Comparison of ENCODE assay signal across 8 cellular contexts in genomic region chr2:102166189-102166845, GRCh38. TPM values are rescaled to one million over a fixed set of nuclear protein-coding genes. Genes with fewer than 3 reads are reported as not detected.
DNase-seq lines count a peak whose midpoint lies in the region; ATAC-seq, FAIRE-seq and TF ChIP-seq lines count a peak whose summit lies in the region.

No MANE protein-coding gene starts in this region.

- H4K20me1 ChIP-seq in K562 (replicated peaks; ENCODE audit: control insufficient read depth, insufficient read depth, low read length): no peaks in the 10 kb centered on the region

- no peaks in the 10 kb centered on the region for H3K9me3 Mint-ChIP-seq in activated T-cell treated with anti-CD3 and anti-CD28 coated beads, Interleukin-2, amount 50 U/mL, for 24 hours
- no peaks in the 10 kb centered on the region for H3K9me3 Mint-ChIP-seq in activated CD8-positive, alpha-beta memory T cell treated with anti-CD3 and anti-CD28 coated beads, Interleukin-2, amount 10 ng/mL, durations not matched to agents 7 days and 5 days (ENCODE audit: low read depth)

- H3K9me1 ChIP-seq in K562 (ENCODE audit: control insufficient read depth, insufficient read depth, low read length): no peaks in the 10 kb centered on the region

- H3K27me3 Mint-ChIP-seq in activated T-cell treated with anti-CD3 and anti-CD28 coated beads, Interleukin-2, amount 50 U/mL, for 24 hours: no peaks in the 10 kb centered on the region
- H3K27me3 Mint-ChIP-seq in activated CD8-positive, alpha-beta memory T cell treated with anti-CD3 and anti-CD28 coated beads, Interleukin-2, amount 10 ng/mL, durations not matched to agents 7 days and 5 days: peaks cover 2% of the 10 kb centered on the region

- no peaks in the 10 kb centered on the region for H3K9me3 ChIP-seq in K562 (replicated peaks; ENCODE audit: control insufficient read depth, insufficient read depth, low read depth, low read length)
- no peaks in the 10 kb centered on the region for H3K9me3 ChIP-seq in kidney (ENCODE audit: control insufficient read depth in 1 of 2, low read length in 2 of 2)

- no peak for TF ChIP-seq EP300 in K562 (IDR thresholded peaks at IDR 0.05; ENCODE audit: low read length)

- H2AFZ ChIP-seq in K562 (ENCODE audit: low read depth, low read length): no peak overlapping the region

- H3K27ac ChIP-seq in K562 (ENCODE audit: extremely low read depth, low read depth, low read length): no peak overlapping the region
- H3K27ac ChIP-seq in kidney (ENCODE audit: low read depth in 2 of 2, low read length in 2 of 2): no peak overlapping the region
- H3K27ac ChIP-seq in urinary bladder (ENCODE audit: low read depth): peak overlapping the region; percentile 23

- H3K9ac ChIP-seq in K562 (ENCODE audit: insufficient read depth in 1 of 2, low read depth in 2 of 2, low read length in 2 of 2) (no peak overlapping the region), kidney (ENCODE audit: low read length in 2 of 2) (no peak overlapping the region)

- peaks cover 17% of the 10 kb centered on the region for H3K4me1 Mint-ChIP-seq in activated T-cell treated with anti-CD3 and anti-CD28 coated beads, Interleukin-2, amount 50 U/mL, for 24 hours (ENCODE audit: low read depth)
- H3K4me1 Mint-ChIP-seq in activated CD8-positive, alpha-beta memory T cell treated with anti-CD3 and anti-CD28 coated beads, Interleukin-2, amount 10 ng/mL, durations not matched to agents 7 days and 5 days: peaks cover 5% of the 10 kb centered on the region

- H3K4me2 ChIP-seq in K562 (ENCODE audit: insufficient read depth, low read length): no peak overlapping the region

- CTCF ChIA-PET in K562 (lab: Yijun Ruan, JAX; ENCODE audit: low intra/inter-chr PET ratio): interaction anchor here (0.7 to 2.6 kb wide), 3 partner anchors 146 to 282 kb away, joined by 3 to 20 read pairs (median 8); no protein-coding TSS in a partner anchor
- CTCF ChIA-PET in activated CD8-positive, alpha-beta memory T cell treated with anti-CD3 and anti-CD28 coated beads, Interleukin-2, amount 10 ng/mL, durations not matched to agents 7 days and 5 days (lab: Charles Lee): interaction anchor here (0.6 to 1.5 kb wide), 3 partner anchors 11 to 146 kb away, joined by 3 to 4 read pairs (median 3); no protein-coding TSS in a partner anchor

- intact Hi-C loops in K562 (cut with micrococcal nuclease) (loop anchor here (1.0 to 5.0 kb wide), 3 partner anchors 76 to 146 kb away; no protein-coding TSS in a partner anchor), kidney (cut with DNase I) (no loop called here)

- ATAC-seq in K562 (peak; percentile 91), HG02588 (IDR thresholded peaks at IDR 0.05; ENCODE audit: unreplicated experiment) (no peak)
- ATAC-seq in activated CD8-positive, alpha-beta memory T cell treated with anti-CD3 and anti-CD28 coated beads, Interleukin-2, amount 10 ng/mL, durations not matched to agents 7 days and 5 days: no peak

- TF ChIP-seq RAD21 in K562 (CRISPR knock-in tag; conservative IDR thresholded peaks at IDR 0.05 in 1 of 2, IDR thresholded peaks at IDR 0.05 in 1 of 2): peak; percentile 88 to 89

- peaks cover 48% of the 10 kb centered on the region for H3K36me3 Mint-ChIP-seq in activated T-cell treated with anti-CD3 and anti-CD28 coated beads, Interleukin-2, amount 50 U/mL, for 24 hours (ENCODE audit: low read depth)
- peaks cover 4% of the 10 kb centered on the region for H3K36me3 Mint-ChIP-seq in activated CD8-positive, alpha-beta memory T cell treated with anti-CD3 and anti-CD28 coated beads, Interleukin-2, amount 10 ng/mL, durations not matched to agents 7 days and 5 days

- no peaks in the 10 kb centered on the region for H3K79me2 ChIP-seq in K562 (ENCODE audit: control insufficient read depth, insufficient read depth, low read length)

- DNase-seq in activated T-cell treated with anti-CD3 and anti-CD28 coated beads, Interleukin-2, amount 50 U/mL, for 24 hours: no peak
- no peak for DNase-seq in activated T-cell treated with anti-CD3 and anti-CD28 coated beads, Interleukin-2, amount 50 U/mL, for 1 hour
- DNase-seq in K562 (ENCODE audit: extremely low read depth in 1 of 4, low spot score in 3 of 4) (peak in 2 of 4 experiments; percentile 25 to 48), kidney (no peak), NCI-H2081 (lab: John Stamatoyannopoulos, UW) (no peak)
- no peak for DNase-seq in activated CD8-positive, alpha-beta memory T cell treated with anti-CD3 and anti-CD28 coated beads, Interleukin-2, amount 10 ng/mL, durations not matched to agents 7 days and 5 days

- H3K4me3 ChIP-seq in K562: no peak overlapping the region
- no peak overlapping the region for H3K4me3 ChIP-seq in kidney (ENCODE audit: low read length in 2 of 2)
- H3K4me3 ChIP-seq in urinary bladder (ENCODE audit: low read depth, low read length): no peak overlapping the region

- no TSS peak for BruUV-seq in K562 (replicated peaks; lab: Mats Ljungman, UMichigan)

- no peak overlapping the region for H3K4me3 Mint-ChIP-seq in activated T-cell treated with anti-CD3 and anti-CD28 coated beads, Interleukin-2, amount 50 U/mL, for 24 hours
- no peak overlapping the region for H3K4me3 Mint-ChIP-seq in activated CD8-positive, alpha-beta memory T cell treated with anti-CD3 and anti-CD28 coated beads, Interleukin-2, amount 10 ng/mL, durations not matched to agents 7 days and 5 days

- H3K27me3 ChIP-seq in K562 (ENCODE audit: control insufficient read depth in 2 of 2, insufficient read depth in 2 of 2, low read length in 2 of 2): no peaks in the 10 kb centered on the region

- POLR2A ChIA-PET in K562 (lab: Yijun Ruan, JAX): interaction anchor here (0.9 to 1.7 kb wide), 4 partner anchors 12 to 146 kb away, joined by 3 to 5 read pairs (median 4); no protein-coding TSS in a partner anchor

- in situ Hi-C loops in K562 (cut with MboI): no loop called here

- TF ChIP-seq CTCF in K562 (IDR thresholded peaks at IDR 0.05 in 2 of 3, conservative IDR thresholded peaks at IDR 0.05 in 1 of 3; ENCODE audit: insufficient read depth in 2 of 3, low read depth in 1 of 3, low read length in 3 of 3): peak; percentile 46 to 77 (median 55); a peak in 5 of 6 replicates
- TF ChIP-seq CTCF in kidney (IDR thresholded peaks at IDR 0.05; ENCODE audit: borderline replicate concordance, extremely low read depth, insufficient read depth): peak; percentile 60

- WGBS in K562 (ENCODE audit: insufficient coverage, low coverage, missing lambda C conversion rate): 26% methylated on average over 4 of the region's 4 CpGs
- WGBS in urinary bladder: 32% methylated on average over 4 of the region's 4 CpGs

- peak overlapping the region; percentile 35 for H3K27ac Mint-ChIP-seq in activated T-cell treated with anti-CD3 and anti-CD28 coated beads, Interleukin-2, amount 50 U/mL, for 24 hours
- H3K27ac Mint-ChIP-seq in activated CD8-positive, alpha-beta memory T cell treated with anti-CD3 and anti-CD28 coated beads, Interleukin-2, amount 10 ng/mL, durations not matched to agents 7 days and 5 days: no peak overlapping the region

- FAIRE-seq in K562 (lab: Jason Lieb, UNC): peak; percentile 58
- peak; percentile 91 for FAIRE-seq in kidney (lab: Jason Lieb, UNC)

- TF ChIP-seq POLR2A in K562 (conservative IDR thresholded peaks at IDR 0.05): no peak

- H3K36me3 ChIP-seq in K562 (ENCODE audit: control insufficient read depth, insufficient read depth, low read length) (no peaks in the 10 kb centered on the region), kidney (ENCODE audit: control insufficient read depth in 1 of 2, insufficient read depth in 2 of 2, low read length in 2 of 2) (peaks cover 0 to 4% of the 10 kb centered on the region in 2 donors), urinary bladder (ENCODE audit: insufficient read depth) (peaks cover 2% of the 10 kb centered on the region)

- H3K4me1 ChIP-seq in K562 (replicated peaks in 1 of 2; ENCODE audit: control insufficient read depth in 2 of 2, insufficient read depth in 2 of 2, low read length in 2 of 2) (no peaks in the 10 kb centered on the region), kidney (ENCODE audit: control insufficient read depth in 1 of 2, insufficient read depth in 1 of 2, low read depth in 1 of 2, low read length in 2 of 2) (peaks cover 0 to 2% of the 10 kb centered on the region in 2 donors), urinary bladder (ENCODE audit: insufficient read depth) (no peaks in the 10 kb centered on the region)

RNA-seq across cellular contexts. Expression of gene IL1RL2, which starts 20.5 kb away (rescaled TPM):
- not detected in 2 replicates for total RNA-seq in K562 (2011; cell fraction: chromatin; rRNA removed; ENCODE audit: low replicate concordance)
- not detected in 2 replicates for total RNA-seq in K562 (2011; cell fraction: nucleolus; rRNA removed)
- not detected in 2 replicates for total RNA-seq in K562 (2011; cell fraction: nucleoplasm; rRNA removed)
- total RNA-seq in K562 (2014; rRNA removed): not detected in 2 replicates
- total RNA-seq in K562 (2014; rRNA removed; fragmentation: Illumina TruSeq; extraction: Trizol): not detected in 2 replicates
- total RNA-seq in K562 (2015; rRNA removed; fragmentation: Illumina TruSeq; extraction: Trizol): not detected in 2 replicates
- total RNA-seq in K562 (2021): not detected in 2 replicates
- polyA plus RNA-seq in K562 (2011; rRNA removed): not detected in 2 replicates
- not detected in 2 replicates for polyA plus RNA-seq in K562 (2011; cell fraction: cytosol; rRNA removed)
- not detected in 2 replicates for polyA plus RNA-seq in K562 (2011; cell fraction: nucleus; rRNA removed)
- polyA plus RNA-seq in K562 (2012): not detected in 2 replicates
- polyA plus RNA-seq in K562 (2014; fragmentation: Illumina TruSeq; extraction: Trizol): not detected in 2 replicates
- polyA plus RNA-seq in K562 (2014; fragmentation: Nextera tagmentation; extraction: Ambion mirVana): not detected
- polyA plus RNA-seq in K562 (2014; rRNA removed): not detected in 2 replicates
- polyA minus RNA-seq in K562 (2011; rRNA and poly(A)+ RNA removed): not detected in 2 replicates
- not detected in 2 replicates for polyA minus RNA-seq in K562 (2011; cell fraction: cytosol; rRNA and poly(A)+ RNA removed)
- not detected in 2 replicates for polyA minus RNA-seq in K562 (2011; cell fraction: nucleus; rRNA and poly(A)+ RNA removed)
- total RNA-seq in kidney: 1.4 TPM
- polyA plus RNA-seq in kidney (ENCODE audit: insufficient read depth, low read depth, low replicate concordance): 1.8 TPM
- 0.90 TPM for total RNA-seq in urinary bladder
- 0.33 TPM for polyA plus RNA-seq in urinary bladder
- not detected for total RNA-seq in activated CD8-positive, alpha-beta memory T cell treated with anti-CD3 and anti-CD28 coated beads, Interleukin-2, amount 10 ng/mL, durations not matched to agents 7 days and 5 days

RNA-seq across cellular contexts. Expression of gene IL1R1, which starts 23.8 kb away (rescaled TPM):
- 1.9 and 3.7 TPM in 2 replicates for total RNA-seq in K562 (2011; cell fraction: chromatin; rRNA removed; ENCODE audit: low replicate concordance)
- 0.83 and 0.92 TPM in 2 replicates for total RNA-seq in K562 (2011; cell fraction: nucleolus; rRNA removed)
- total RNA-seq in K562 (2011; cell fraction: nucleoplasm; rRNA removed): 2.3 and 4.2 TPM in 2 replicates
- total RNA-seq in K562 (2014; rRNA removed): 0.90 and 1.00 TPM in 2 replicates
- total RNA-seq in K562 (2014; rRNA removed; fragmentation: Illumina TruSeq; extraction: Trizol): 1.4 and 2.2 TPM in 2 replicates
- 2.0 and 2.5 TPM in 2 replicates for total RNA-seq in K562 (2015; rRNA removed; fragmentation: Illumina TruSeq; extraction: Trizol)
- 1.6 and 2.5 TPM in 2 replicates for total RNA-seq in K562 (2021)
- 1.5 and 3.9 TPM in 2 replicates for polyA plus RNA-seq in K562 (2011; rRNA removed)
- 1.3 and 1.6 TPM in 2 replicates for polyA plus RNA-seq in K562 (2011; cell fraction: cytosol; rRNA removed)
- 0.83 and 1.3 TPM in 2 replicates for polyA plus RNA-seq in K562 (2011; cell fraction: nucleus; rRNA removed)
- polyA plus RNA-seq in K562 (2012): 1.7 and 2.9 TPM in 2 replicates
- 2.6 and 2.9 TPM in 2 replicates for polyA plus RNA-seq in K562 (2014; fragmentation: Illumina TruSeq; extraction: Trizol)
- polyA plus RNA-seq in K562 (2014; fragmentation: Nextera tagmentation; extraction: Ambion mirVana): 1 to 10 TPM in 1 of 2 experiments, under 1 TPM in 1; 0.81 to 1.2 TPM
- polyA plus RNA-seq in K562 (2014; rRNA removed): 1.6 and 2.5 TPM in 2 replicates
- polyA minus RNA-seq in K562 (2011; rRNA and poly(A)+ RNA removed): 1.5 and 2.4 TPM in 2 replicates
- 1.1 and 3.4 TPM in 2 replicates for polyA minus RNA-seq in K562 (2011; cell fraction: cytosol; rRNA and poly(A)+ RNA removed)
- polyA minus RNA-seq in K562 (2011; cell fraction: nucleus; rRNA and poly(A)+ RNA removed): 0.78 and 0.81 TPM in 2 replicates
- total RNA-seq in kidney: 95.9 TPM
- polyA plus RNA-seq in kidney (ENCODE audit: insufficient read depth, low read depth, low replicate concordance): 24.6 TPM
- 34.9 TPM for total RNA-seq in urinary bladder
- 72.7 TPM for polyA plus RNA-seq in urinary bladder
- total RNA-seq in activated CD8-positive, alpha-beta memory T cell treated with anti-CD3 and anti-CD28 coated beads, Interleukin-2, amount 10 ng/mL, durations not matched to agents 7 days and 5 days: under 1 TPM; 0.40 to 0.41 TPM
